ENCODE assay signal across 8 cellular contexts in the genomic region with DNA sequence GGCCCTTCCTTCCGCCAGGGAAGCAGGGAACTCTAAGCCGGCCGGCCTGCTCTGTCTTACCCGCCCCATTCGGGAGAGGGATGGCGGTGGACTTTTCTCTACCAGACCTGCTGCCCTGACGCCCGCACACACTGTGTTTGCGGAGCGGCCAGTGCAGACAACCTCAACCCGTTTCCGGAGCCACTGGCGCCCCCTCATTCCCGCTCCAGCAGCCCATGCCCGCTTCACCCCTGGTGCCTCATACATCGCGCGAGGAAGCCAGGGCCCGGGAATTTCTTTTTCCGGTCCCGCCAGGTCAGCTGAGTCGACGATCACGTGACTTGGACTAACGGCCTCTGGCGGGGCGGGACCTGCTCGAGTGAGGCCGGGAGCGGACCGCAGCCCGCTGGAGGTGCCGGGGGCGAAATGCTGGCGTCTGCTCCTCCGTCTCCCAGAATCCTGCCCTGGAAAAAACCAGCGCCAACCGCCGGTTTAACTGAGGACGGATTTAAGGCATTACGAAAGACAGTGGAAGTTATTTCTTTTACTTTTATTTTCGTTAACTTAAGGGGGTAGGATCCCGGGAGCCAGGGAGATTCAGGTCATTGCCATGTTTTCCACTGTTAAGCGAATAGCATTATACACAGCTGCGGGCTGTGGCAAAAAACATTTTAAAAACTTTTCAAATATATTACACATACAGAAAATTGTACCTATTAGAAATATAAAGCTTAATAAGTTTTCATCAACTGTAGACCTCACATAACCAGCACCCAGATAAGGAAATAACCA. TPM values are rescaled to one million over a fixed set of nuclear protein-coding genes. Genes with fewer than 3 reads are reported as not detected.
DNase-seq lines count a peak whose midpoint lies in the region; ATAC-seq, FAIRE-seq and TF ChIP-seq lines count a peak whose summit lies in the region.
"Not testable (repeated sequence)": the region's sequence is repeated elsewhere in the genome, so short reads cannot be mapped to it uniquely, and the experiment has no call there.

No MANE protein-coding gene starts in this region.

- peak; percentile 90 for ATAC-seq in GM21528 (IDR thresholded peaks at IDR 0.05; ENCODE audit: low FRiP score, unreplicated experiment)

- POLR2A ChIA-PET in Caco-2 (lab: Charles Lee), result not testable (repeated sequence)

- not testable (repeated sequence) for H3K9me3 ChIP-seq in Caco-2, breast epithelium, right atrium auricular region, neutrophil

- peak overlapping the region; percentile 97 for H3K27ac Mint-ChIP-seq in Caco-2 (ENCODE audit: unreplicated experiment)

- not testable (repeated sequence) for FAIRE-seq in HTR-8/SVneo (lab: Jason Lieb, UNC)

- intact Hi-C loops in Caco-2 (cut with micrococcal nuclease; ENCODE audit: unreplicated experiment); breast epithelium (cut with DNase I; ENCODE audit: low total_unique reads): not testable (repeated sequence)

- peak overlapping the region; percentile 98 for H3K4me3 Mint-ChIP-seq in Caco-2 (ENCODE audit: unreplicated experiment)

- H3K4me1 Mint-ChIP-seq in Caco-2 (ENCODE audit: low read depth, unreplicated experiment), result not testable (repeated sequence)

- H3K27me3 ChIP-seq in Caco-2 (replicated peaks; ENCODE audit: control insufficient read depth, insufficient read depth, low read length); breast epithelium; right atrium auricular region; neutrophil: not testable (repeated sequence)

- H3K9me3 Mint-ChIP-seq in Caco-2 (ENCODE audit: unreplicated experiment), result not testable (repeated sequence)

- not testable (repeated sequence) for TF ChIP-seq CTCF in Caco-2 (IDR thresholded peaks at IDR 0.05; ENCODE audit: insufficient read depth in 1 of 2, low read depth in 1 of 2, low read length in 1 of 2, severe bottlenecking in 1 of 2, unreplicated experiment in 1 of 2); breast epithelium (IDR thresholded peaks at IDR 0.05); right atrium auricular region (IDR thresholded peaks at IDR 0.05); neutrophil (IDR thresholded peaks at IDR 0.05)

- H3K36me3 ChIP-seq in Caco-2 (ENCODE audit: control insufficient read depth, insufficient read depth, low read length); breast epithelium; right atrium auricular region; neutrophil: not testable (repeated sequence)

- TF ChIP-seq POLR2A in breast epithelium (IDR thresholded peaks at IDR 0.05), result not testable (repeated sequence)

- H3K27me3 Mint-ChIP-seq in Caco-2 (ENCODE audit: insufficient read depth, unreplicated experiment), result not testable (repeated sequence)

- peak overlapping the region; percentile 49 for H3K4me3 ChIP-seq in Caco-2 (ENCODE audit: low read depth, low read length)
- H3K4me3 ChIP-seq in breast epithelium, result peak overlapping the region; percentile 20 to 55 (median 48)
- peak overlapping the region; percentile 34 to 51 for H3K4me3 ChIP-seq in right atrium auricular region
- peak overlapping the region; percentile 50 to 53 for H3K4me3 ChIP-seq in neutrophil (ENCODE audit: low read depth in 1 of 2, low read length in 1 of 2)

- H3K27ac ChIP-seq in breast epithelium (peak overlapping the region; percentile 14 to 48), right atrium auricular region (peak overlapping the region; percentile 24 to 49)
- not testable (repeated sequence) for H3K27ac ChIP-seq in neutrophil

- not testable (repeated sequence) for H3K36me3 Mint-ChIP-seq in Caco-2 (ENCODE audit: insufficient read depth, unreplicated experiment)

- H3K4me1 ChIP-seq in Caco-2; breast epithelium; right atrium auricular region; neutrophil (ENCODE audit: control insufficient read depth in 1 of 2, insufficient read depth in 1 of 2, low read depth in 1 of 2, low read length in 1 of 2): not testable (repeated sequence)

- DNase-seq in Caco-2 (peak; percentile 91 to 94), HTR-8/SVneo (ENCODE audit: insufficient read length, low spot score) (peak; percentile 81), breast epithelium (ENCODE audit: low spot score in 2 of 2) (peak; percentile 93), right atrium auricular region (ENCODE audit: low spot score) (peak; percentile 97)
- peak; percentile 44 to 45 for DNase-seq in activated CD4-positive, alpha-beta T cell treated with anti-CD3 and anti-CD28 coated beads for 4 hours
- DNase-seq in stimulated activated CD8-positive, alpha-beta memory T cell treated with anti-CD3 and anti-CD28 coated beads, Interleukin-4, amount 100 ng/mL, for 24 hours (ENCODE audit: low read depth), result peak; percentile 72

- not testable (repeated sequence) for BruUV-seq in Caco-2 (replicated peaks; lab: Mats Ljungman, UMichigan)

- CTCF ChIA-PET in Caco-2 (lab: Charles Lee), result not testable (repeated sequence)

RNA-seq across cellular contexts. Expression of gene GOLGA6A, which starts 17.8 kb away (rescaled TPM):
- total RNA-seq in Caco-2 (2022), result not detected in 2 replicates
- 1 to 10 TPM in 1 of 3 donors, not detected in 2; 1.0 TPM for total RNA-seq in breast epithelium
- not detected for total RNA-seq in right atrium auricular region

RNA-seq across cellular contexts. Expression of gene ISLR2, which starts 30.2 kb away (rescaled TPM):
- total RNA-seq in Caco-2 (2022) (not detected in 2 replicates), breast epithelium (under 1 TPM in 2 of 3 donors, not detected in 1; 0.48 to 0.88 TPM), right atrium auricular region (1 to 10 TPM in 1 of 2 donors, under 1 TPM in 1; 0.31 to 2.6 TPM)

Comparison
In these comparisons a context has a peak if more than half of its experiments do, and no peak if none do; other contexts are left out.
1. DNase-seq: peak in every context shown above with its lines; median percentile 97 in right atrium auricular region; 93 in breast epithelium; 92 in Caco-2; 81 in HTR-8/SVneo; 72 in stimulated activated CD8-positive, alpha-beta memory T cell treated with anti-CD3 and anti-CD28 coated beads, Interleukin-4, amount 100 ng/mL, for 24 hours; 44 in activated CD4-positive, alpha-beta T cell treated with anti-CD3 and anti-CD28 coated beads for 4 hours.